10 cellular contexts compared by ENCODE assay signal in genomic region chr15:51874751-51875644, GRCh38. TPM values are rescaled to one million over a fixed set of nuclear protein-coding genes. Genes with fewer than 3 reads are reported as not detected.
DNase-seq lines count a peak whose midpoint lies in the region; ATAC-seq, FAIRE-seq and TF ChIP-seq lines count a peak whose summit lies in the region.
"Had no signal": no experiment of that assay in that cellular context is flagged by ENCODE, and none has a peak within 500 bp of the region (broad histone marks: within the 10 kb centered on the region; RNA-seq: fewer than 3 reads in every experiment).

No MANE protein-coding gene starts in this region.

- H3K9ac ChIP-seq in iPS-20b (ENCODE audit: low read depth, low read length), result no peak overlapping the region

- intact Hi-C loops in thyroid gland (cut with DNase I), result no loop called here
- intact Hi-C loops in adrenal gland (cut with DNase I), result no loop called here

- H3K4me1 ChIP-seq in iPS-20b (ENCODE audit: insufficient read depth, low read length) (0 out of 2 replicates have a peak, but pooled peaks cover 2% of the 10 kb centered on the region), thyroid gland (peaks cover 13 to 27% of the 10 kb centered on the region in 2 donors), adrenal gland (replicated peaks in 1 of 2) (peaks cover 7 to 23% of the 10 kb centered on the region in 2 donors)

- H3K27me3 ChIP-seq in iPS-20b (ENCODE audit: insufficient read depth, low read length), result no peaks in the 10 kb centered on the region
- no peaks in the 10 kb centered on the region for H3K27me3 ChIP-seq in thyroid gland
- no peaks in the 10 kb centered on the region for H3K27me3 ChIP-seq in adrenal gland

- peak; percentile 74 for FAIRE-seq in HTR-8/SVneo (lab: Jason Lieb, UNC)
- FAIRE-seq: H1 had no signal

- ATAC-seq in HG03342 (IDR thresholded peaks at IDR 0.05; ENCODE audit: unreplicated experiment), result no peak
- ATAC-seq in GM19324 (IDR thresholded peaks at IDR 0.05; ENCODE audit: low FRiP score, unreplicated experiment), result no peak

- in situ Hi-C loops in astrocyte of the cerebellum (cut with HindIII; ENCODE audit: low sequenced_read_pairs), result no loop called here

- no peaks in the 10 kb centered on the region for H3K9me3 ChIP-seq in iPS-20b (ENCODE audit: insufficient read depth, low read depth, low read length)
- H3K9me3 ChIP-seq in thyroid gland, result no peaks in the 10 kb centered on the region
- no peaks in the 10 kb centered on the region for H3K9me3 ChIP-seq in adrenal gland (replicated peaks in 1 of 3)

- TF ChIP-seq POLR2A in thyroid gland (IDR thresholded peaks at IDR 0.05), result no peak
- no peak for TF ChIP-seq POLR2A in adrenal gland (IDR thresholded peaks at IDR 0.05)

- 68 to 82% methylated on average over 8 of the region's 8 CpGs for WGBS in thyroid gland, 2 donors
- 63 to 71% (median 70%) methylated on average over 8 of the region's 8 CpGs for WGBS in adrenal gland, 4 donors

- peaks cover 21% of the 10 kb centered on the region for H3K36me3 ChIP-seq in iPS-20b (ENCODE audit: insufficient read depth, low read depth, low read length)
- H3K36me3 ChIP-seq in thyroid gland, result peaks cover 0 to 8% of the 10 kb centered on the region in 2 donors
- no peaks in the 10 kb centered on the region for H3K36me3 ChIP-seq in adrenal gland (replicated peaks in 1 of 2)

- TF ChIP-seq CTCF in astrocyte of the cerebellum (IDR thresholded peaks at IDR 0.05; ENCODE audit: low read depth, low read length, missing control alignments) (no peak), thyroid gland (IDR thresholded peaks at IDR 0.05) (no peak), adrenal gland (IDR thresholded peaks at IDR 0.05) (no peak)

- H3K27ac ChIP-seq in iPS-20b (ENCODE audit: low read length) (peak overlapping the region; percentile 32), thyroid gland (peak overlapping the region; percentile 11 to 24 (median 15)), adrenal gland (peak overlapping the region in 1 of 5 donors; percentile 61)

- no peak overlapping the region for H3K4me3 ChIP-seq in astrocyte of the cerebellum (ENCODE audit: low read depth, low read length)
- no peak overlapping the region for H3K4me3 ChIP-seq in iPS-20b (ENCODE audit: low read length)
- H3K4me3 ChIP-seq in thyroid gland (replicated peaks in 1 of 3), result no peak overlapping the region
- no peak overlapping the region for H3K4me3 ChIP-seq in adrenal gland

- DNase-seq in HTR-8/SVneo (ENCODE audit: insufficient read length, low spot score) (peak; percentile 71), astrocyte of the cerebellum (ENCODE audit: low read depth) (peak; percentile 94), thyroid gland (no peak), adrenal gland (no peak)
- DNase-seq in activated CD8-positive, alpha-beta memory T cell treated with anti-CD3 and anti-CD28 coated beads, Interleukin-2, amount 50 U/mL, for 4 hours, result no peak
- DNase-seq: activated B cell treated with CpG ODN at 0.5 μM for 24 hours had no signal

RNA-seq across cellular contexts. Expression of gene TMOD3, which starts 45.5 kb away (rescaled TPM):
- total RNA-seq in thyroid gland, result 10 to 100 TPM; 24.3 to 42.7 (median 30.9) TPM
- total RNA-seq in adrenal gland, result 10 to 100 TPM; 17.4 to 42.5 (median 25.4) TPM
- polyA plus RNA-seq in adrenal gland, result 10 to 100 TPM in 1 of 3 donors, 1 to 10 TPM in 2; 3.9 to 18.3 (median 5.5) TPM

Comparison
In these comparisons a context has a peak if more than half of its experiments do, and no peak if none do; other contexts are left out.
1. DNase-seq: peak in HTR-8/SVneo (single experiment) and astrocyte of the cerebellum (single experiment); none in thyroid gland (0 of 2), adrenal gland (0 of 7) and activated CD8-positive, alpha-beta memory T cell treated with anti-CD3 and anti-CD28 coated beads, Interleukin-2, amount 50 U/mL, for 4 hours (single experiment).